16 cellular contexts compared by ENCODE assay signal in genomic region chr4:1090465-1091440, GRCh38. TPM values are rescaled to one million over a fixed set of nuclear protein-coding genes. Genes with fewer than 3 reads are reported as not detected.
A peak's percentile ranks its signal among the peaks of the same experiment; 100 is the strongest.
DNase-seq lines count a peak whose midpoint lies in the region; ATAC-seq and TF ChIP-seq lines count a peak whose summit lies in the region.
"Had no signal": no experiment of that assay in that cellular context is flagged by ENCODE, and none has a peak within 500 bp of the region (broad histone marks: within the 10 kb centered on the region; RNA-seq: fewer than 3 reads in every experiment).

No MANE protein-coding gene starts in this region.

- no CpG with 5 or more reads among the region's 10 CpGs for WGBS in neuronal stem cell (ENCODE audit: extremely low coverage in 2 of 2, insufficient read length in 2 of 2, insufficient replicate concordance in 1 of 2), 2 donors

- no peak overlapping the region for H3K4ac ChIP-seq in neuronal stem cell (ENCODE audit: low read length)

- H2BK15ac ChIP-seq in neuronal stem cell (ENCODE audit: low read length) = no peak overlapping the region

- no peak overlapping the region for H4K91ac ChIP-seq in neuronal stem cell (ENCODE audit: low read depth, low read length, poor library complexity)

- peak overlapping the region; percentile 14 for H3K27ac Mint-ChIP-seq in activated naive CD8-positive, alpha-beta T cell treated with anti-CD3 and anti-CD28 coated beads, Interleukin-2, amount 50 U/mL, for 24 hours

- no peak overlapping the region for H2BK120ac ChIP-seq in neuronal stem cell (ENCODE audit: low read depth, low read length)

- H3K36me3 ChIP-seq in neuronal stem cell (replicated peaks in 1 of 2; ENCODE audit: control insufficient read depth in 2 of 2, insufficient read depth in 2 of 2, low read length in 2 of 2) (no peaks in the 10 kb centered on the region), upper lobe of right lung (no peaks in the 10 kb centered on the region)

- peaks cover 8% of the 10 kb centered on the region for H3K4me1 Mint-ChIP-seq in activated naive CD8-positive, alpha-beta T cell treated with anti-CD3 and anti-CD28 coated beads, Interleukin-2, amount 50 U/mL, for 24 hours

- peak; percentile 70 for ATAC-seq in activated naive CD8-positive, alpha-beta T cell treated with anti-CD3 and anti-CD28 coated beads, Interleukin-2, amount 50 U/mL, for 24 hours
- no peak for ATAC-seq in upper lobe of right lung
- no peak for ATAC-seq in GM18498 (IDR thresholded peaks at IDR 0.05; ENCODE audit: unreplicated experiment)
- ATAC-seq: A549, K562 had no signal

- H4K8ac ChIP-seq in neuronal stem cell (ENCODE audit: low read depth, low read length) = no peak overlapping the region

- H2BK5ac ChIP-seq in neuronal stem cell (ENCODE audit: low read length) = no peak overlapping the region

- H3K27me3 ChIP-seq in neuronal stem cell (ENCODE audit: control insufficient read depth in 3 of 3, insufficient read depth in 3 of 3, low read depth in 1 of 3, low read length in 3 of 3) (peaks cover 0 to 3% (median 0%) of the 10 kb centered on the region in 3 experiments), upper lobe of right lung (no peaks in the 10 kb centered on the region)
- H3K27me3 ChIP-seq: BLaER1 treated with 17β-estradiol and CSF1 and Interleukin-3, amounts not matched to agents 10 nM and 100 nM had no signal

- H3K27ac ChIP-seq in neuronal stem cell (replicated peaks; ENCODE audit: low read length) = no peak overlapping the region
- no peak overlapping the region for H3K27ac ChIP-seq in upper lobe of right lung
- H3K27ac ChIP-seq: A549; BLaER1 treated with 17β-estradiol and CSF1 and Interleukin-3, amounts not matched to agents 10 nM and 100 nM had no signal

- peak overlapping the region; percentile 19 for H2AFZ ChIP-seq in neuronal stem cell (ENCODE audit: low read length)

- no peaks in the 10 kb centered on the region for H3K36me3 Mint-ChIP-seq in activated naive CD8-positive, alpha-beta T cell treated with anti-CD3 and anti-CD28 coated beads, Interleukin-2, amount 50 U/mL, for 24 hours (ENCODE audit: low read depth)

- H2BK12ac ChIP-seq in neuronal stem cell (ENCODE audit: low read length) = no peak overlapping the region

- H3K79me1 ChIP-seq in neuronal stem cell (ENCODE audit: low read depth, low read length) = no peaks in the 10 kb centered on the region

- H3K4me3 ChIP-seq in neuronal stem cell (ENCODE audit: low read length in 2 of 2) (no peak overlapping the region), upper lobe of right lung (no peak overlapping the region)
- H3K4me3 ChIP-seq: A549; BLaER1 treated with 17β-estradiol and CSF1 and Interleukin-3, amounts not matched to agents 10 nM and 100 nM; K562 had no signal

- TF ChIP-seq CTCF in upper lobe of right lung (IDR thresholded peaks at IDR 0.05) = no peak

- intact Hi-C loops in upper lobe of right lung (cut with DNase I) = no loop called here

- H3K9me3 ChIP-seq in neuronal stem cell (replicated peaks in 1 of 2; ENCODE audit: control insufficient read depth in 2 of 2, insufficient read depth in 1 of 2, low read depth in 1 of 2, low read length in 2 of 2) (peaks cover 6 to 10% of the 10 kb centered on the region in 2 donors), upper lobe of right lung (no peaks in the 10 kb centered on the region)
- H3K9me3 ChIP-seq: A549 had no signal

- H3K18ac ChIP-seq in neuronal stem cell (ENCODE audit: low read length) = no peak overlapping the region

- H3K14ac ChIP-seq in neuronal stem cell (ENCODE audit: low read length) = no peak overlapping the region

- no peaks in the 10 kb centered on the region for H3K4me1 ChIP-seq in neuronal stem cell (ENCODE audit: control insufficient read depth in 2 of 2, insufficient read depth in 1 of 2, low read depth in 1 of 2, low read length in 2 of 2)
- no peaks in the 10 kb centered on the region for H3K4me1 ChIP-seq in upper lobe of right lung
- H3K4me1 ChIP-seq: A549 had no signal

- no peak overlapping the region for H3K9ac ChIP-seq in neuronal stem cell (ENCODE audit: low read depth, low read length, poor library complexity)
- H3K9ac ChIP-seq: BLaER1 treated with 17β-estradiol and CSF1 and Interleukin-3, amounts not matched to agents 10 nM and 100 nM had no signal

- DNase-seq in activated CD8-positive, alpha-beta memory T cell treated with anti-CD3 and anti-CD28 coated beads, Interleukin-2, amount 50 U/mL, for 48 hours = peak; percentile 40
- DNase-seq in activated CD8-positive, alpha-beta memory T cell treated with anti-CD3 and anti-CD28 coated beads for 24 hours = no peak
- no peak for DNase-seq in activated naive CD8-positive, alpha-beta T cell treated with anti-CD3 and anti-CD28 coated beads, Interleukin-2, amount 50 U/mL, for 24 hours
- DNase-seq in neuronal stem cell (ENCODE audit: low spot score) (no peak), upper lobe of right lung (peak; percentile 35), NCI-H2029 (lab: John Stamatoyannopoulos, UW) (no peak)
- DNase-seq: CD8-positive, alpha-beta memory T cell; DMS79 treated with DMSO at 0.1 percent for 48 hours; NCI-H1417 treated with DMSO at 0.1 percent for 48 hours; NCI-H2029 treated with DMSO at 0.1 percent for 48 hours; NCI-H82 had no signal

- no peak overlapping the region for H3K23ac ChIP-seq in neuronal stem cell (ENCODE audit: low read depth, low read length, poor library complexity)

- H3K27me3 Mint-ChIP-seq in activated naive CD8-positive, alpha-beta T cell treated with anti-CD3 and anti-CD28 coated beads, Interleukin-2, amount 50 U/mL, for 24 hours = peaks cover 2% of the 10 kb centered on the region

- H2AK5ac ChIP-seq in neuronal stem cell (ENCODE audit: low read depth, low read length) = no peak overlapping the region

- peaks cover 14% of the 10 kb centered on the region for H3K9me3 Mint-ChIP-seq in activated naive CD8-positive, alpha-beta T cell treated with anti-CD3 and anti-CD28 coated beads, Interleukin-2, amount 50 U/mL, for 24 hours

- H3K4me2 ChIP-seq in neuronal stem cell (ENCODE audit: insufficient read depth, low read length, poor library complexity, severe bottlenecking) = no peak overlapping the region
- H3K4me2 ChIP-seq: A549; BLaER1 treated with 17β-estradiol and CSF1 and Interleukin-3, amounts not matched to agents 10 nM and 100 nM had no signal

- H3K4me3 Mint-ChIP-seq in activated naive CD8-positive, alpha-beta T cell treated with anti-CD3 and anti-CD28 coated beads, Interleukin-2, amount 50 U/mL, for 24 hours = no peak overlapping the region
- H3K4me3 Mint-ChIP-seq: CD8-positive, alpha-beta memory T cell had no signal

RNA-seq across cellular contexts. Expression of gene RNF212, which starts 22.6 kb away (rescaled TPM):
- polyA plus RNA-seq in neuronal stem cell (2013, experiment 1 of 2) = 5.1 TPM
- polyA plus RNA-seq in neuronal stem cell (2013, experiment 2 of 2) = 5.5 TPM
- 6.9 TPM for total RNA-seq in upper lobe of right lung
- total RNA-seq: G401, K562 had no signal

Comparison
In these comparisons a context has a peak if more than half of its experiments do, and no peak if none do; other contexts are left out.
1. DNase-seq: peak in activated CD8-positive, alpha-beta memory T cell treated with anti-CD3 and anti-CD28 coated beads, Interleukin-2, amount 50 U/mL, for 48 hours (single experiment) and upper lobe of right lung (single experiment); none in activated CD8-positive, alpha-beta memory T cell treated with anti-CD3 and anti-CD28 coated beads for 24 hours (single experiment), activated naive CD8-positive, alpha-beta T cell treated with anti-CD3 and anti-CD28 coated beads, Interleukin-2, amount 50 U/mL, for 24 hours (single experiment), neuronal stem cell (single experiment) and NCI-H2029 (single experiment).